ENCODE assay signal across 1 cellular context in the genomic region with DNA sequence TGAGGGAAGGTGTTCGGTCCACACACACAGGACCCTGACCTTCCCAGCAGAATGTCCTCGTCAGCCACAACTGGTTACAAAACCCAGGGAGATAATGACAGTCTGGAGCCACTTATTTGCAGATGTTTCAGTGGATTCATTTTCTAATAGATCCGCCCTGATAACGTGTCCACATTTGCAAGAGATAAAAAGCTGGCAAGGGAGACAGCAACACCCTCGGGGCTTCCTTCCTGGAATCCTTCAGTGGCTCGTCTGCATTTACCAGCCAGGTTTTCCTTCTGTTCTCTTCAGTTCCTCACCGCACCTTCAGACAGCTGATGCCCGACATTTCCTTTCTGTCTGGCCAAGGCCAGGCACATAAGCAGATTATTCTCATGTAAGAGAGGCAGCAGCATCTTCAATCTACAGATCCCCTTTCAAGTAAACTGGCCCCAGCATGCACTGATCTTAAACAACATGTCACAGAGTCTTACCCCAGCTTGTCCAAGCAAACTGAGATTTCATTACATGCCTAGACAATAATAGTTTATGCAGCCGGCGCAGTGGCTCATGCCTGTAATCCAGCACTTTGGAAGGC.
TF ChIP-seq lines count a peak whose summit lies in the region.

No MANE protein-coding gene starts in this region.

TF ChIP-seq in HEK293T, 16 proteins besides CTCF, POLR2A, EP300 and RAD21 (continued from another document):
- no peak for TF ChIP-seq FOXM1 (IDR thresholded peaks at IDR 0.05; ENCODE audit: borderline replicate concordance)
- TF ChIP-seq TARDBP (IDR thresholded peaks at IDR 0.05): no peak
- TF ChIP-seq LEF1 (IDR thresholded peaks at IDR 0.05; ENCODE audit: borderline replicate concordance): no peak
- TF ChIP-seq ELF4 (IDR thresholded peaks at IDR 0.05): no peak
- no peak for TF ChIP-seq BHLHE40 (IDR thresholded peaks at IDR 0.05; ENCODE audit: borderline replicate concordance)
- no peak for TF ChIP-seq L3MBTL2 (conservative IDR thresholded peaks at IDR 0.05)
- no peak for TF ChIP-seq HDGF (IDR thresholded peaks at IDR 0.05; ENCODE audit: borderline replicate concordance)
- TF ChIP-seq SP1 (IDR thresholded peaks at IDR 0.05): no peak
- no peak for TF ChIP-seq ARNT (IDR thresholded peaks at IDR 0.05)
